1 cellular context compared by ENCODE assay signal in the genomic region with DNA sequence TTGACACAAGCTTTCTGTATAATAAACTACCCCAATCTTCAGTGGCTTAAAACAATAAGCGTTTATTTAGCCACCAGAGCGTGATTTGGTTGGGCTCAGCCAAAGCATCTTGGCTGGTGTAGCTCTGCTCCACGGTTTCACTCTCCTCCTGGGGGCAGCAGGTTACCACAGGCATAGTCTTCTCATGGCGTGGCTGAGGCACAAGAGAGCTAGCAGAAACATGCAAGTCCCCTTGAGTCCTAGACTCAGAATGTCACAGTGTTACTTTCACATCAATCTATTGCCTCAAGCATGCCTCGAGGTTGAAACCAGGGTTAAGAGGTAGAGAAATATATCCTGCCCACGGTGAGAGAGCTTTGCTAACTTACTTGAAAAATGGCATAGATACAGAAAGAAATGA.
TF ChIP-seq lines count a peak whose summit lies in the region.

No MANE protein-coding gene starts in this region.

TF ChIP-seq in GM23338, 12 proteins besides CTCF, POLR2A, EP300 and RAD21 (continued from another document):
- TF ChIP-seq, protein P1, sequence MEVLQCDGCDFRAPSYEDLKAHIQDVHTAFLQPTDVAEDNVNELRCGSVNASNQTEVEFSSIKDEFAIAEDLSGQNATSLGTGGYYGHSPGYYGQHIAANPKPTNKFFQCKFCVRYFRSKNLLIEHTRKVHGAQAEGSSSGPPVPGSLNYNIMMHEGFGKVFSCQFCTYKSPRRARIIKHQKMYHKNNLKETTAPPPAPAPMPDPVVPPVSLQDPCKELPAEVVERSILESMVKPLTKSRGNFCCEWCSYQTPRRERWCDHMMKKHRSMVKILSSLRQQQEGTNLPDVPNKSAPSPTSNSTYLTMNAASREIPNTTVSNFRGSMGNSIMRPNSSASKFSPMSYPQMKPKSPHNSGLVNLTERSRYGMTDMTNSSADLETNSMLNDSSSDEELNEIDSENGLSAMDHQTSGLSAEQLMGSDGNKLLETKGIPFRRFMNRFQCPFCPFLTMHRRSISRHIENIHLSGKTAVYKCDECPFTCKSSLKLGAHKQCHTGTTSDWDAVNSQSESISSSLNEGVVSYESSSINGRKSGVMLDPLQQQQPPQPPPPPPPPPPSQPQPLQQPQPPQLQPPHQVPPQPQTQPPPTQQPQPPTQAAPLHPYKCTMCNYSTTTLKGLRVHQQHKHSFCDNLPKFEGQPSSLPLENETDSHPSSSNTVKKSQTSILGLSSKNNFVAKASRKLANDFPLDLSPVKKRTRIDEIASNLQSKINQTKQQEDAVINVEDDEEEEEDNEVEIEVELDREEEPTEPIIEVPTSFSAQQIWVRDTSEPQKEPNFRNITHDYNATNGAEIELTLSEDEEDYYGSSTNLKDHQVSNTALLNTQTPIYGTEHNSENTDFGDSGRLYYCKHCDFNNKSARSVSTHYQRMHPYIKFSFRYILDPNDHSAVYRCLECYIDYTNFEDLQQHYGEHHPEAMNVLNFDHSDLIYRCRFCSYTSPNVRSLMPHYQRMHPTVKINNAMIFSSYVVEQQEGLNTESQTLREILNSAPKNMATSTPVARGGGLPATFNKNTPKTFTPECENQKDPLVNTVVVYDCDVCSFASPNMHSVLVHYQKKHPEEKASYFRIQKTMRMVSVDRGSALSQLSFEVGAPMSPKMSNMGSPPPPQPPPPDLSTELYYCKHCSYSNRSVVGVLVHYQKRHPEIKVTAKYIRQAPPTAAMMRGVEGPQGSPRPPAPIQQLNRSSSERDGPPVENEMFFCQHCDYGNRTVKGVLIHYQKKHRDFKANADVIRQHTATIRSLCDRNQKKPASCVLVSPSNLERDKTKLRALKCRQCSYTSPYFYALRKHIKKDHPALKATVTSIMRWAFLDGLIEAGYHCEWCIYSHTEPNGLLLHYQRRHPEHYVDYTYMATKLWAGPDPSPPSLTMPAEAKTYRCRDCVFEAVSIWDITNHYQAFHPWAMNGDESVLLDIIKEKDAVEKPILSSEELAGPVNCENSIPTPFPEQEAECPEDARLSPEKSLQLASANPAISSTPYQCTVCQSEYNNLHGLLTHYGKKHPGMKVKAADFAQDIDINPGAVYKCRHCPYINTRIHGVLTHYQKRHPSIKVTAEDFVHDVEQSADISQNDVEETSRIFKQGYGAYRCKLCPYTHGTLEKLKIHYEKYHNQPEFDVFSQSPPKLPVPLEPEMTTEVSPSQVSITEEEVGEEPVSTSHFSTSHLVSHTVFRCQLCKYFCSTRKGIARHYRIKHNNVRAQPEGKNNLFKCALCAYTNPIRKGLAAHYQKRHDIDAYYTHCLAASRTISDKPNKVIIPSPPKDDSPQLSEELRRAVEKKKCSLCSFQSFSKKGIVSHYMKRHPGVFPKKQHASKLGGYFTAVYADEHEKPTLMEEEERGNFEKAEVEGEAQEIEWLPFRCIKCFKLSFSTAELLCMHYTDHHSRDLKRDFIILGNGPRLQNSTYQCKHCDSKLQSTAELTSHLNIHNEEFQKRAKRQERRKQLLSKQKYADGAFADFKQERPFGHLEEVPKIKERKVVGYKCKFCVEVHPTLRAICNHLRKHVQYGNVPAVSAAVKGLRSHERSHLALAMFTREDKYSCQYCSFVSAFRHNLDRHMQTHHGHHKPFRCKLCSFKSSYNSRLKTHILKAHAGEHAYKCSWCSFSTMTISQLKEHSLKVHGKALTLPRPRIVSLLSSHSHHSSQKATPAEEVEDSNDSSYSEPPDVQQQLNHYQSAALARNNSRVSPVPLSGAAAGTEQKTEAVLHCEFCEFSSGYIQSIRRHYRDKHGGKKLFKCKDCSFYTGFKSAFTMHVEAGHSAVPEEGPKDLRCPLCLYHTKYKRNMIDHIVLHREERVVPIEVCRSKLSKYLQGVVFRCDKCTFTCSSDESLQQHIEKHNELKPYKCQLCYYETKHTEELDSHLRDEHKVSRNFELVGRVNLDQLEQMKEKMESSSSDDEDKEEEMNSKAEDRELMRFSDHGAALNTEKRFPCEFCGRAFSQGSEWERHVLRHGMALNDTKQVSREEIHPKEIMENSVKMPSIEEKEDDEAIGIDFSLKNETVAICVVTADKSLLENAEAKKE (CRISPR knock-in tag; IDR thresholded peaks at IDR 0.05), result no peak
- TF ChIP-seq STAT1 (IDR thresholded peaks at IDR 0.05; ENCODE audit: unreplicated experiment) (no peak), REST (IDR thresholded peaks at IDR 0.05; ENCODE audit: unreplicated experiment) (no peak), NANOG (IDR thresholded peaks at IDR 0.05; ENCODE audit: borderline replicate concordance) (no peak)
TF ChIP-seq in GM23338: peak in this region for 0.
